10 cellular contexts compared by ENCODE assay signal in genomic region chr3:123143669-123144411, GRCh38. TPM values are rescaled to one million over a fixed set of nuclear protein-coding genes. Genes with fewer than 3 reads are reported as not detected.
DNase-seq lines count a peak whose midpoint lies in the region; ATAC-seq, FAIRE-seq and TF ChIP-seq lines count a peak whose summit lies in the region.
"Had no signal": no experiment of that assay in that cellular context is flagged by ENCODE, and none has a peak within 500 bp of the region (broad histone marks: within the 10 kb centered on the region; RNA-seq: fewer than 3 reads in every experiment).

No MANE protein-coding gene starts in this region.

- peaks cover 44% of the 10 kb centered on the region for H3K4me1 Mint-ChIP-seq in neural progenitor cell

- no peak overlapping the region for H3K4me3 Mint-ChIP-seq in neural progenitor cell
- H3K4me3 Mint-ChIP-seq: naive thymus-derived CD8-positive, alpha-beta T cell had no signal

- no peak overlapping the region for H3K14ac ChIP-seq in H1 (ENCODE audit: insufficient read length)

- peaks cover 3% of the 10 kb centered on the region for H3K9me3 Mint-ChIP-seq in neural progenitor cell
- H3K9me3 Mint-ChIP-seq: naive thymus-derived CD8-positive, alpha-beta T cell had no signal

- H3K9me3 ChIP-seq in H1 (ENCODE audit: insufficient read depth in 2 of 2, low read depth in 1 of 2, low read length in 1 of 2) (no peaks in the 10 kb centered on the region), neural progenitor cell (ENCODE audit: low read depth) (no peaks in the 10 kb centered on the region), sigmoid colon (no peaks in the 10 kb centered on the region)
- H3K9me3 ChIP-seq: upper lobe of left lung had no signal

- H3K36me3 Mint-ChIP-seq in neural progenitor cell, result peaks cover 31% of the 10 kb centered on the region

- peaks cover 4% of the 10 kb centered on the region for H3K27me3 Mint-ChIP-seq in neural progenitor cell (ENCODE audit: insufficient read depth, low read depth)
- H3K27me3 Mint-ChIP-seq: naive thymus-derived CD8-positive, alpha-beta T cell had no signal

- H3K27ac Mint-ChIP-seq in neural progenitor cell, result peak overlapping the region; percentile 73

- H2BK15ac ChIP-seq in H1 (ENCODE audit: low read length), result no peak overlapping the region

- H4K20me1 ChIP-seq in H1 (replicated peaks in 1 of 2; ENCODE audit: control insufficient read depth in 1 of 2, insufficient read depth in 2 of 2, low read length in 2 of 2) (peaks cover 2 to 3% of the 10 kb centered on the region in 2 experiments), neural progenitor cell (ENCODE audit: low read depth) (peaks cover 6% of the 10 kb centered on the region)

- H2BK12ac ChIP-seq in H1 (ENCODE audit: low read depth, low read length), result no peak overlapping the region

- DNase-seq in EH (ENCODE audit: low read depth) (peak; percentile 40), NCI-H2107 (lab: John Stamatoyannopoulos, UW) (peak; percentile 89), H1 (ENCODE audit: low read depth in 1 of 2, low spot score in 2 of 2) (peak in 1 of 2 experiments; percentile 38), neural progenitor cell (ENCODE audit: low spot score) (peak; percentile 18), DMS 273 (lab: John Stamatoyannopoulos, UW; ENCODE audit: unreplicated experiment) (no peak), sigmoid colon (no peak), amniotic stem cell (lab: John Stamatoyannopoulos, UW) (no peak)
- DNase-seq: naive thymus-derived CD8-positive, alpha-beta T cell; upper lobe of left lung had no signal

- no peak overlapping the region for H4K8ac ChIP-seq in H1 (ENCODE audit: extremely low read depth, insufficient read depth, low read length)

- H3F3A ChIP-seq in neural progenitor cell (ENCODE audit: low read depth), result no peaks in the 10 kb centered on the region

- intact Hi-C loops in sigmoid colon (cut with DNase I), result no loop called here

- TF ChIP-seq RAD21 in H1 (IDR thresholded peaks at IDR 0.05 in 1 of 2, conservative IDR thresholded peaks at IDR 0.05 in 1 of 2; ENCODE audit: low read depth in 2 of 2, low read length in 2 of 2), result no peak

- no peak overlapping the region for H3K18ac ChIP-seq in H1 (ENCODE audit: extremely low read depth, low read length)

- CTCF ChIA-PET in H1 (lab: Charles Lee; ENCODE audit: partially characterized antibody), result interaction anchor here (0.7 to 2.2 kb wide), 10 partner anchors 11 to 389 kb away, joined by 3 to 9 read pairs (median 4); no protein-coding TSS in a partner anchor

- H3K79me2 ChIP-seq in H1 (ENCODE audit: control insufficient read depth in 1 of 2, insufficient read depth in 2 of 2, low read length in 2 of 2) (no peaks in the 10 kb centered on the region), neural progenitor cell (ENCODE audit: low read depth) (no peaks in the 10 kb centered on the region)

- no peak overlapping the region for H3K23ac ChIP-seq in H1 (ENCODE audit: insufficient read length)

- no peak overlapping the region for H2AK5ac ChIP-seq in H1 (ENCODE audit: low read depth, low read length)

- H3K56ac ChIP-seq in H1 (replicated peaks; ENCODE audit: insufficient read length, low read depth, low read length), result no peak overlapping the region

- no peak for ATAC-seq in HG03571 (IDR thresholded peaks at IDR 0.05; ENCODE audit: unreplicated experiment)
- ATAC-seq: naive thymus-derived CD8-positive, alpha-beta T cell had no signal

- H3K27ac ChIP-seq in H1 (ENCODE audit: low read depth, low read length) (no peak overlapping the region), neural progenitor cell (no peak overlapping the region), sigmoid colon (no peak overlapping the region)
- H3K27ac ChIP-seq: upper lobe of left lung had no signal

- no peak overlapping the region for H3K9ac ChIP-seq in H1 (replicated peaks in 1 of 4; ENCODE audit: extremely low read depth in 1 of 4, low read depth in 3 of 4, low read length in 3 of 4)
- no peak overlapping the region for H3K9ac ChIP-seq in neural progenitor cell

- TF ChIP-seq EP300 in H1 (IDR thresholded peaks at IDR 0.05; ENCODE audit: borderline replicate concordance in 1 of 2, low read depth in 2 of 2, low read length in 2 of 2) (no peak), sigmoid colon (IDR thresholded peaks at IDR 0.05) (no peak)

- no peak overlapping the region for H3K4me3 ChIP-seq in H1 (ENCODE audit: extremely low read depth in 1 of 4, insufficient read depth in 2 of 4, low read depth in 3 of 4, low read length in 4 of 4)
- H3K4me3 ChIP-seq in neural progenitor cell, result no peak overlapping the region
- H3K4me3 ChIP-seq in sigmoid colon, result no peak overlapping the region
- H3K4me3 ChIP-seq: upper lobe of left lung had no signal

- POLR2A ChIA-PET in H1 (lab: Charles Lee; ENCODE audit: partially characterized antibody), result interaction anchor here (0.8 to 1.6 kb wide), 4 partner anchors 11 to 75 kb away, joined by 3 to 5 read pairs (median 3); partner anchors contain the start of gene SEC22A

- no peak overlapping the region for H4K5ac ChIP-seq in H1 (ENCODE audit: insufficient read length, low read depth, low read length)

- H4K91ac ChIP-seq in H1 (replicated peaks; ENCODE audit: insufficient read length, low read length), result no peak overlapping the region

- no peak overlapping the region for H2BK20ac ChIP-seq in H1 (ENCODE audit: low read length)

- 0 out of 2 replicates have a peak overlapping the region, but pooled peaks have one; percentile 18 for H2BK5ac ChIP-seq in H1 (ENCODE audit: low read depth, low read length)

- H3K4ac ChIP-seq in H1 (replicated peaks; ENCODE audit: insufficient read length, low read depth, low read length), result no peak overlapping the region

- peaks cover 3 to 7% (median 6%) of the 10 kb centered on the region in 4 experiments; a peak in 5 of 7 replicates for H3K4me1 ChIP-seq in H1 (replicated peaks in 1 of 4; ENCODE audit: control insufficient read depth in 3 of 4, insufficient read depth in 4 of 4, low read length in 3 of 4)
- H3K4me1 ChIP-seq in neural progenitor cell, result no peaks in the 10 kb centered on the region
- H3K4me1 ChIP-seq in sigmoid colon, result no peaks in the 10 kb centered on the region

- H3K79me1 ChIP-seq in H1 (ENCODE audit: low read depth, low read length), result no peaks in the 10 kb centered on the region

- TF ChIP-seq CTCF in H1 (IDR thresholded peaks at IDR 0.05; ENCODE audit: control extremely low read depth in 1 of 3, insufficient read depth in 1 of 3, low read depth in 1 of 3, low read length in 3 of 3), result no peak
- no peak for TF ChIP-seq CTCF in neural progenitor cell (IDR thresholded peaks at IDR 0.05)
- no peak for TF ChIP-seq CTCF in sigmoid colon (IDR thresholded peaks at IDR 0.05)

- FAIRE-seq in H1 (lab: Jason Lieb, UNC), result peak; percentile 66

- WGBS in H1 (ENCODE audit: extremely low coverage in 1 of 2, insufficient coverage in 1 of 2, insufficient read length in 1 of 2, insufficient replicate concordance in 2 of 2, low coverage in 1 of 2, low lambda C conversion rate in 2 of 2, missing lambda C conversion rate in 1 of 2), 2 experiments, result 43% methylated on average over 10 of the region's 10 CpGs; no CpG with 5 or more reads in 1 of the 2 experiments
- 75 to 94% methylated on average over 10 of the region's 10 CpGs for WGBS in sigmoid colon, 2 donors

- peak overlapping the region; percentile 28 to 42 for H3K4me2 ChIP-seq in H1 (ENCODE audit: insufficient read depth in 1 of 2, low read depth in 2 of 2, low read length in 2 of 2)
- H3K4me2 ChIP-seq in neural progenitor cell, result no peak overlapping the region

- H3K36me3 ChIP-seq in H1 (ENCODE audit: control insufficient read depth in 2 of 4, insufficient read depth in 4 of 4, low read length in 3 of 4) (peaks cover 8 to 15% (median 14%) of the 10 kb centered on the region in 4 experiments), neural progenitor cell (no peaks in the 10 kb centered on the region), sigmoid colon (peaks cover 0 to 52% (median 13%) of the 10 kb centered on the region in 4 donors)

- H2BK120ac ChIP-seq in H1 (replicated peaks; ENCODE audit: low read depth, low read length), result no peak overlapping the region

- H3K27me3 ChIP-seq in H1 (replicated peaks in 1 of 4; ENCODE audit: control insufficient read depth in 3 of 4, extremely low read depth in 1 of 4, insufficient read depth in 3 of 4, low read length in 3 of 4) (no peaks in the 10 kb centered on the region), neural progenitor cell (peaks cover 7% of the 10 kb centered on the region), sigmoid colon (no peaks in the 10 kb centered on the region)
- H3K27me3 ChIP-seq: upper lobe of left lung had no signal

- H2AFZ ChIP-seq in H1 (ENCODE audit: low read length) (no peak overlapping the region), neural progenitor cell (replicated peaks) (no peak overlapping the region)

- H3K23me2 ChIP-seq in H1 (ENCODE audit: low read depth, low read length), result no peaks in the 10 kb centered on the region

- TF ChIP-seq POLR2A in H1 (IDR thresholded peaks at IDR 0.05; ENCODE audit: control extremely low read depth in 1 of 2, low read depth in 2 of 2, low read length in 2 of 2), result no peak
- TF ChIP-seq POLR2A in sigmoid colon (IDR thresholded peaks at IDR 0.05), result no peak

TF ChIP-seq in H1, 55 proteins besides CTCF, POLR2A, EP300 and RAD21:
- TF ChIP-seq JUND (IDR thresholded peaks at IDR 0.05; ENCODE audit: low read length) (peak; percentile 39; the same call in 1 of the 2 replicates), SP1 (IDR thresholded peaks at IDR 0.05; ENCODE audit: low read depth, low read length) (0 out of 2 replicates have a peak, but pooled peaks have one; percentile 11), POU5F1 (IDR thresholded peaks at IDR 0.05; ENCODE audit: low read depth, low read length) (no peak), TEAD4 (IDR thresholded peaks at IDR 0.05; ENCODE audit: low read depth, low read length) (0 out of 2 replicates have a peak, but pooled peaks have one; percentile 35), HDAC2 (IDR thresholded peaks at IDR 0.05; ENCODE audit: borderline replicate concordance in 1 of 2, low read depth in 2 of 2, low read length in 2 of 2) (peak; percentile 65 to 90; a peak in 2 of 4 replicates)

RNA-seq across cellular contexts. Expression of gene SEC22A, which starts 57.9 kb away (rescaled TPM):
- 10.4 and 10.6 TPM in 2 replicates for total RNA-seq in H1 (2021; fragmentation: NEBNext Ultra II Directional; extraction: Animal tissue kit (Norgen Biotek cat#: 25700))
- polyA plus RNA-seq in H1 (2011; rRNA removed) (10.4 and 17.1 TPM in 2 replicates), sigmoid colon (10 to 100 TPM in 1 of 3 donors, 1 to 10 TPM in 2; 5.8 to 13.5 (median 6.6) TPM)
- 13.4 TPM for polyA plus RNA-seq in H1 (2011; cell fraction: cytosol; rRNA removed)
- polyA plus RNA-seq in H1 (2011; cell fraction: nucleus; rRNA removed), result 6.4 TPM
- 9.3 to 10.9 TPM (median 10.4 TPM) in 4 replicates for polyA plus RNA-seq in H1 (2012, experiment 1 of 2)
- polyA plus RNA-seq in H1 (2012, experiment 2 of 2), result 1.6 TPM
- 9.0 TPM for polyA plus RNA-seq in H1 (2013, experiment 1 of 2)
- 9.7 TPM for polyA plus RNA-seq in H1 (2013, experiment 2 of 2)
- polyA minus RNA-seq in H1 (2011; rRNA and poly(A)+ RNA removed), result 10.4 and 22.8 TPM in 2 replicates
- polyA minus RNA-seq in H1 (2011; cell fraction: cytosol; rRNA and poly(A)+ RNA removed), result 10.9 TPM
- 15.8 TPM for polyA minus RNA-seq in H1 (2011; cell fraction: nucleus; rRNA and poly(A)+ RNA removed)
- total RNA-seq in neural progenitor cell (ENCODE audit: low replicate concordance) (25.8 and 26.4 TPM in 2 replicates), sigmoid colon (10 to 100 TPM; 17.8 to 47.2 (median 31.4) TPM)

Comparison
In these comparisons a context has a peak if more than half of its experiments do, and no peak if none do; other contexts are left out.
1. DNase-seq: peak in EH (single experiment), NCI-H2107 (single experiment) and neural progenitor cell (single experiment); none in DMS 273 (single experiment), sigmoid colon (single experiment) and amniotic stem cell (single experiment).